1 cellular context compared by ENCODE assay signal in genomic region chr7:99325597-99326407, GRCh38.
TF ChIP-seq lines count a peak whose summit lies in the region.

Gene ARPC1A (plus strand): TSS chr7:99325898. CDS start chr7:99333354, 7,456 bp downstream.

TF ChIP-seq in K562, 482 proteins besides CTCF, POLR2A, EP300 and RAD21 (continued from another document):
- TF ChIP-seq ZBTB26 (CRISPR knock-in tag; IDR thresholded peaks at IDR 0.05): no peak
- TF ChIP-seq XRCC5 (IDR thresholded peaks at IDR 0.05; ENCODE audit: low read depth, low read length): no peak
- no peak for TF ChIP-seq SMC3 (conservative IDR thresholded peaks at IDR 0.05; ENCODE audit: insufficient read depth, low read depth, low read length)
- peak; percentile 95 for TF ChIP-seq POLR2G (IDR thresholded peaks at IDR 0.05; ENCODE audit: low read depth, low read length)
- TF ChIP-seq, protein P1, sequence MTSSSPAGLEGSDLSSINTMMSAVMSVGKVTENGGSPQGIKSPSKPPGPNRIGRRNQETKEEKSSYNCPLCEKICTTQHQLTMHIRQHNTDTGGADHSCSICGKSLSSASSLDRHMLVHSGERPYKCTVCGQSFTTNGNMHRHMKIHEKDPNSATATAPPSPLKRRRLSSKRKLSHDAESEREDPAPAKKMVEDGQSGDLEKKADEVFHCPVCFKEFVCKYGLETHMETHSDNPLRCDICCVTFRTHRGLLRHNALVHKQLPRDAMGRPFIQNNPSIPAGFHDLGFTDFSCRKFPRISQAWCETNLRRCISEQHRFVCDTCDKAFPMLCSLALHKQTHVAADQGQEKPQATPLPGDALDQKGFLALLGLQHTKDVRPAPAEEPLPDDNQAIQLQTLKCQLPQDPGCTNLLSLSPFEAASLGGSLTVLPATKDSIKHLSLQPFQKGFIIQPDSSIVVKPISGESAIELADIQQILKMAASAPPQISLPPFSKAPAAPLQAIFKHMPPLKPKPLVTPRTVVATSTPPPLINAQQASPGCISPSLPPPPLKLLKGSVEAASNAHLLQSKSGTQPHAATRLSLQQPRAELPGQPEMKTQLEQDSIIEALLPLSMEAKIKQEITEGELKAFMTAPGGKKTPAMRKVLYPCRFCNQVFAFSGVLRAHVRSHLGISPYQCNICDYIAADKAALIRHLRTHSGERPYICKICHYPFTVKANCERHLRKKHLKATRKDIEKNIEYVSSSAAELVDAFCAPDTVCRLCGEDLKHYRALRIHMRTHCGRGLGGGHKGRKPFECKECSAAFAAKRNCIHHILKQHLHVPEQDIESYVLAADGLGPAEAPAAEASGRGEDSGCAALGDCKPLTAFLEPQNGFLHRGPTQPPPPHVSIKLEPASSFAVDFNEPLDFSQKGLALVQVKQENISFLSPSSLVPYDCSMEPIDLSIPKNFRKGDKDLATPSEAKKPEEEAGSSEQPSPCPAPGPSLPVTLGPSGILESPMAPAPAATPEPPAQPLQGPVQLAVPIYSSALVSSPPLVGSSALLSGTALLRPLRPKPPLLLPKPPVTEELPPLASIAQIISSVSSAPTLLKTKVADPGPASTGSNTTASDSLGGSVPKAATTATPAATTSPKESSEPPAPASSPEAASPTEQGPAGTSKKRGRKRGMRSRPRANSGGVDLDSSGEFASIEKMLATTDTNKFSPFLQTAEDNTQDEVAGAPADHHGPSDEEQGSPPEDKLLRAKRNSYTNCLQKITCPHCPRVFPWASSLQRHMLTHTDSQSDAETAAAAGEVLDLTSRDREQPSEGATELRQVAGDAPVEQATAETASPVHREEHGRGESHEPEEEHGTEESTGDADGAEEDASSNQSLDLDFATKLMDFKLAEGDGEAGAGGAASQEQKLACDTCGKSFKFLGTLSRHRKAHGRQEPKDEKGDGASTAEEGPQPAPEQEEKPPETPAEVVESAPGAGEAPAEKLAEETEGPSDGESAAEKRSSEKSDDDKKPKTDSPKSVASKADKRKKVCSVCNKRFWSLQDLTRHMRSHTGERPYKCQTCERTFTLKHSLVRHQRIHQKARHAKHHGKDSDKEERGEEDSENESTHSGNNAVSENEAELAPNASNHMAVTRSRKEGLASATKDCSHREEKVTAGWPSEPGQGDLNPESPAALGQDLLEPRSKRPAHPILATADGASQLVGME (CRISPR knock-in tag; IDR thresholded peaks at IDR 0.05): no peak
- no peak for TF ChIP-seq YBX1 (IDR thresholded peaks at IDR 0.05)
- TF ChIP-seq KLF13 (tag; IDR thresholded peaks at IDR 0.05; ENCODE audit: borderline replicate concordance, low read depth): no peak; the same call in 1 of the 2 replicates
- no peak for TF ChIP-seq ZNF584 (CRISPR knock-in tag; IDR thresholded peaks at IDR 0.05; ENCODE audit: low read depth)
- no peak for TF ChIP-seq ZNF121 (CRISPR knock-in tag; conservative IDR thresholded peaks at IDR 0.05)
- TF ChIP-seq, protein P2, sequence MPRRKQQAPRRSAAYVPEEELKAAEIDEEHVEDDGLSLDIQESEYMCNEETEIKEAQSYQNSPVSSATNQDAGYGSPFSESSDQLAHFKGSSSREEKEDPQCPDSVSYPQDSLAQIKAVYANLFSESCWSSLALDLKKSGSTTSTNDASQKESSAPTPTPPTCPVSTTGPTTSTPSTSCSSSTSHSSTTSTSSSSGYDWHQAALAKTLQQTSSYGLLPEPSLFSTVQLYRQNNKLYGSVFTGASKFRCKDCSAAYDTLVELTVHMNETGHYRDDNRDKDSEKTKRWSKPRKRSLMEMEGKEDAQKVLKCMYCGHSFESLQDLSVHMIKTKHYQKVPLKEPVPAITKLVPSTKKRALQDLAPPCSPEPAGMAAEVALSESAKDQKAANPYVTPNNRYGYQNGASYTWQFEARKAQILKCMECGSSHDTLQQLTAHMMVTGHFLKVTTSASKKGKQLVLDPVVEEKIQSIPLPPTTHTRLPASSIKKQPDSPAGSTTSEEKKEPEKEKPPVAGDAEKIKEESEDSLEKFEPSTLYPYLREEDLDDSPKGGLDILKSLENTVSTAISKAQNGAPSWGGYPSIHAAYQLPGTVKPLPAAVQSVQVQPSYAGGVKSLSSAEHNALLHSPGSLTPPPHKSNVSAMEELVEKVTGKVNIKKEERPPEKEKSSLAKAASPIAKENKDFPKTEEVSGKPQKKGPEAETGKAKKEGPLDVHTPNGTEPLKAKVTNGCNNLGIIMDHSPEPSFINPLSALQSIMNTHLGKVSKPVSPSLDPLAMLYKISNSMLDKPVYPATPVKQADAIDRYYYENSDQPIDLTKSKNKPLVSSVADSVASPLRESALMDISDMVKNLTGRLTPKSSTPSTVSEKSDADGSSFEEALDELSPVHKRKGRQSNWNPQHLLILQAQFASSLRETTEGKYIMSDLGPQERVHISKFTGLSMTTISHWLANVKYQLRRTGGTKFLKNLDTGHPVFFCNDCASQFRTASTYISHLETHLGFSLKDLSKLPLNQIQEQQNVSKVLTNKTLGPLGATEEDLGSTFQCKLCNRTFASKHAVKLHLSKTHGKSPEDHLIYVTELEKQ (CRISPR knock-in tag; IDR thresholded peaks at IDR 0.05): no peak
- no peak for TF ChIP-seq HDAC8 (tag; IDR thresholded peaks at IDR 0.05)
- TF ChIP-seq BHLHE40 (IDR thresholded peaks at IDR 0.05; ENCODE audit: low read length): peak; percentile 6; the same call in 1 of the 2 replicates
- peak; percentile 41; the same call in 1 of the 2 replicates for TF ChIP-seq SMARCC2 (IDR thresholded peaks at IDR 0.05; ENCODE audit: low read depth)
- no peak for TF ChIP-seq BDP1 (IDR thresholded peaks at IDR 0.05; ENCODE audit: insufficient read depth, insufficient read length)
- peak; percentile 97 for TF ChIP-seq PHF8 (IDR thresholded peaks at IDR 0.05; ENCODE audit: borderline replicate concordance, low read length)
- peak; percentile 39 for TF ChIP-seq PRDM10 (IDR thresholded peaks at IDR 0.05; ENCODE audit: partially characterized antibody)
- TF ChIP-seq, protein P3, sequence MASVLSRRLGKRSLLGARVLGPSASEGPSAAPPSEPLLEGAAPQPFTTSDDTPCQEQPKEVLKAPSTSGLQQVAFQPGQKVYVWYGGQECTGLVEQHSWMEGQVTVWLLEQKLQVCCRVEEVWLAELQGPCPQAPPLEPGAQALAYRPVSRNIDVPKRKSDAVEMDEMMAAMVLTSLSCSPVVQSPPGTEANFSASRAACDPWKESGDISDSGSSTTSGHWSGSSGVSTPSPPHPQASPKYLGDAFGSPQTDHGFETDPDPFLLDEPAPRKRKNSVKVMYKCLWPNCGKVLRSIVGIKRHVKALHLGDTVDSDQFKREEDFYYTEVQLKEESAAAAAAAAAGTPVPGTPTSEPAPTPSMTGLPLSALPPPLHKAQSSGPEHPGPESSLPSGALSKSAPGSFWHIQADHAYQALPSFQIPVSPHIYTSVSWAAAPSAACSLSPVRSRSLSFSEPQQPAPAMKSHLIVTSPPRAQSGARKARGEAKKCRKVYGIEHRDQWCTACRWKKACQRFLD (CRISPR knock-in tag; IDR thresholded peaks at IDR 0.05): no peak
- peak; percentile 93 for TF ChIP-seq RB1 (IDR thresholded peaks at IDR 0.05; ENCODE audit: low read depth)
- no peak for TF ChIP-seq ZNF24 (IDR thresholded peaks at IDR 0.05)
- peak in 1 of 2 experiments; percentile 83; a peak in 1 of 4 replicates for TF ChIP-seq HDAC1 (IDR thresholded peaks at IDR 0.05)
- TF ChIP-seq KLF10 (CRISPR knock-in tag; IDR thresholded peaks at IDR 0.05): no peak
- TF ChIP-seq TOE1 (IDR thresholded peaks at IDR 0.05; ENCODE audit: borderline replicate concordance): peak; percentile 71; the same call in 1 of the 2 replicates
- TF ChIP-seq TOE1 (CRISPR knock-in tag; IDR thresholded peaks at IDR 0.05; ENCODE audit: borderline replicate concordance, low read depth): no peak
- no peak for TF ChIP-seq ZNF41 (CRISPR knock-in tag; conservative IDR thresholded peaks at IDR 0.05)
- no peak for TF ChIP-seq MAFF (IDR thresholded peaks at IDR 0.05; ENCODE audit: low read length)
- peak; percentile 14; the same call in 1 of the 2 replicates for TF ChIP-seq STAT5A (IDR thresholded peaks at IDR 0.05; ENCODE audit: borderline replicate concordance, low read length)
- TF ChIP-seq HNRNPUL1 (IDR thresholded peaks at IDR 0.05; ENCODE audit: low read length): no peak
- TF ChIP-seq KDM5B (IDR thresholded peaks at IDR 0.05; ENCODE audit: insufficient replicate concordance, low read depth, low read length): peak; percentile 95
- TF ChIP-seq CBX3 (IDR thresholded peaks at IDR 0.05; ENCODE audit: borderline replicate concordance in 1 of 2, low read length in 2 of 2): peak in 1 of 2 experiments; percentile 60; a peak in 1 of 3 replicates
- no peak for TF ChIP-seq ZNF77 (CRISPR knock-in tag; IDR thresholded peaks at IDR 0.05)
- no peak for TF ChIP-seq NCOA4 (IDR thresholded peaks at IDR 0.05; ENCODE audit: partially characterized antibody)
- TF ChIP-seq E2F3 (CRISPR knock-in tag; IDR thresholded peaks at IDR 0.05): no peak
- TF ChIP-seq ZNF75A (CRISPR knock-in tag; IDR thresholded peaks at IDR 0.05): no peak
